ENCODE assay signal across 8 cellular contexts in the genomic region with DNA sequence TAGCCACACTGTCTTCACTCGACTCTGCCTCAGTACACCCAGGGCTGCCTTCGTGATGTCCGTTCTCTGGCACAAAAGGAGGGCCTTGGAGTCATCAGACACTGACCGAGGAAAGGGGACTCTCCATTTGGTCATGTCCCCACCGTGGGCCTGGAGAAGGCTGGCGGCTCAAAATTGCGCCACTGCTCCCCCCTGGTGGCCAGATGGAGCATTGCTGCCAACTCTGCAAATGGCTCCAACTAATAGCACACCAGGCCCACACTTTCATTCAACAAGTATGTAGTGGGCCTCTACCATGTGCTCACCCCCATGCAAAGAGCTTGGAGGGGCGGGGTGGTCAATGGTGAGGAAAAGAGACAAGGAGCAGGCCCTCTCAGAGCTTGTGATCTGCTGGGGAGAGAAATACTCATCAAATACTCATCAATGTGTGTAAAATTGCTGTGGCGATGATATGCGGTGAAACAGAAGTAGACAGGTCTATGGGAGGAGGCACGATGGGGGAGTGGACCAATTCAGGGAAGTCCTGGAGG. TPM values are rescaled to one million over a fixed set of nuclear protein-coding genes. Genes with fewer than 3 reads are reported as not detected.
DNase-seq lines count a peak whose midpoint lies in the region; ATAC-seq and TF ChIP-seq lines count a peak whose summit lies in the region.

No MANE protein-coding gene starts in this region.

- DNase-seq in 8988T: peak; percentile 80
- no peak for DNase-seq in GM12864 (ENCODE audit: low read depth)
- peak; percentile 64 for DNase-seq in NCI-H345 (lab: John Stamatoyannopoulos, UW)
- DNase-seq in activated CD4-positive, alpha-beta T cell treated with anti-CD3 and anti-CD28 coated beads, Interleukin-2, amount 50 U/mL, for 24 hours (ENCODE audit: low read depth in 1 of 2, low spot score in 1 of 2): peak; percentile 57 to 59
- DNase-seq in dermis microvascular lymphatic vessel endothelial cell (ENCODE audit: low read depth in 2 of 2): peak; percentile 30 to 61
- peak; percentile 69 to 75 for DNase-seq in lung microvascular endothelial cell (ENCODE audit: low read depth in 2 of 2)
- DNase-seq in stimulated activated CD8-positive, alpha-beta memory T cell treated with anti-CD3 and anti-CD28 coated beads, Interleukin-15, amount 100 ng/mL, for 4 hours (ENCODE audit: low read depth in 2 of 2): peak; percentile 28 to 41

- H3K4me3 ChIP-seq in GM12864 (ENCODE audit: low read depth, low read length): no peak overlapping the region

- TF ChIP-seq CTCF in GM12864 (IDR thresholded peaks at IDR 0.05; ENCODE audit: low read depth, low read length, missing control alignments): peak; percentile 97

- ATAC-seq in HG03175 (IDR thresholded peaks at IDR 0.05; ENCODE audit: unreplicated experiment): no peak

RNA-seq across cellular contexts. Expression of gene GRIN2C, which starts 5.2 kb away (rescaled TPM):
- total RNA-seq in dermis microvascular lymphatic vessel endothelial cell (under 0.01 TPM in 1 of 2 replicates, not detected in the other), lung microvascular endothelial cell (under 0.01 TPM in 2 replicates)

RNA-seq across cellular contexts. Expression of gene FDXR, which starts 7.9 kb away (rescaled TPM):
- total RNA-seq in dermis microvascular lymphatic vessel endothelial cell: 21.6 and 40.1 TPM in 2 replicates
- 12.9 and 41.2 TPM in 2 replicates for total RNA-seq in lung microvascular endothelial cell

RNA-seq across cellular contexts. Expression of gene FADS6, which starts 28.5 kb away (rescaled TPM):
- total RNA-seq in dermis microvascular lymphatic vessel endothelial cell: not detected in 2 replicates
- not detected in 2 replicates for total RNA-seq in lung microvascular endothelial cell

RNA-seq across cellular contexts. Expression of gene USH1G, which starts 58.1 kb away (rescaled TPM):
- total RNA-seq in dermis microvascular lymphatic vessel endothelial cell: not detected in 2 replicates
- total RNA-seq in lung microvascular endothelial cell: not detected in 2 replicates

RNA-seq across cellular contexts. Expression of gene OTOP2, which starts 59.1 kb away (rescaled TPM):
- total RNA-seq in dermis microvascular lymphatic vessel endothelial cell: not detected in 2 replicates
- not detected in 2 replicates for total RNA-seq in lung microvascular endothelial cell
